Comparison of ENCODE assay signal across 7 cellular contexts in genomic region chr14:20415723-20416622, GRCh38. TPM values are rescaled to one million over a fixed set of nuclear protein-coding genes. Genes with fewer than 3 reads are reported as not detected.
DNase-seq lines count a peak whose midpoint lies in the region; ATAC-seq, FAIRE-seq and TF ChIP-seq lines count a peak whose summit lies in the region.

No MANE protein-coding gene starts in this region.

- POLR2A ChIA-PET in H1 (lab: Charles Lee; ENCODE audit: partially characterized antibody) = interaction anchor here (0.9 to 3.4 kb wide), 6 partner anchors 19 to 73 kb away, joined by 3 to 23 read pairs (median 4); partner anchors contain the start of genes APEX1, OSGEP, PARP2 and PNP
- POLR2A ChIA-PET in naive thymus-derived CD8-positive, alpha-beta T cell (lab: Charles Lee) = interaction anchor here (0.6 to 5.8 kb wide), 10 partner anchors 8 to 457 kb away, joined by 3 to 44 read pairs (median 10); partner anchors contain the start of genes APEX1, OSGEP, PARP2 and PIP4P1

- CTCF ChIA-PET in H1 (lab: Charles Lee; ENCODE audit: partially characterized antibody) = interaction anchor here (0.7 to 3.7 kb wide), 32 partner anchors 9 to 600 kb away, joined by 3 to 35 read pairs (median 5); partner anchors contain the start of genes APEX1, KLHL33 and PNP

- no peak overlapping the region for H3K4ac ChIP-seq in H1 (replicated peaks; ENCODE audit: insufficient read length, low read depth, low read length)

- H3K4me1 Mint-ChIP-seq in T-helper 17 cell = peaks cover 31% of the 10 kb centered on the region
- peaks cover 15 to 44% (median 37%) of the 10 kb centered on the region in 4 donors for H3K4me1 Mint-ChIP-seq in naive thymus-derived CD8-positive, alpha-beta T cell

- H3F3A ChIP-seq in GM23248 (ENCODE audit: insufficient read depth) = peaks cover 18% of the 10 kb centered on the region

- FAIRE-seq in H1 (lab: Jason Lieb, UNC) = no peak

- no peak overlapping the region for H4K91ac ChIP-seq in H1 (replicated peaks; ENCODE audit: insufficient read length, low read length)

- H3K9me3 ChIP-seq in GM23248 (ENCODE audit: low read depth) = no peaks in the 10 kb centered on the region
- H3K9me3 ChIP-seq in T-helper 17 cell (ENCODE audit: control insufficient read depth, low read length, poor library complexity, severe bottlenecking) = no peaks in the 10 kb centered on the region
- no peaks in the 10 kb centered on the region for H3K9me3 ChIP-seq in H1 (ENCODE audit: insufficient read depth in 2 of 2, low read depth in 1 of 2, low read length in 1 of 2)

- no peak overlapping the region for H3K23ac ChIP-seq in H1 (ENCODE audit: insufficient read length)

- H3K4me3 Mint-ChIP-seq in T-helper 17 cell = no peak overlapping the region
- H3K4me3 Mint-ChIP-seq in naive thymus-derived CD8-positive, alpha-beta T cell = peak overlapping the region in 6 of 10 donors; percentile 0 to 51 (median 11)

- TF ChIP-seq EP300 in H1 (IDR thresholded peaks at IDR 0.05; ENCODE audit: borderline replicate concordance in 1 of 2, low read depth in 2 of 2, low read length in 2 of 2) = no peak

- H4K20me1 ChIP-seq in GM23248 (ENCODE audit: insufficient read depth) = no peaks in the 10 kb centered on the region
- H4K20me1 ChIP-seq in H1 (replicated peaks in 1 of 2; ENCODE audit: control insufficient read depth in 1 of 2, insufficient read depth in 2 of 2, low read length in 2 of 2) = no peaks in the 10 kb centered on the region

- WGBS in GM23248 (ENCODE audit: low coverage in 1 of 2, low lambda C conversion rate in 2 of 2, missing lambda C conversion rate in 2 of 2), 2 experiments = 63 to 66% methylated on average over 7 of the region's 7 CpGs
- 72% methylated on average over 7 of the region's 7 CpGs; no CpG with 5 or more reads in 1 of the 2 experiments for WGBS in H1 (ENCODE audit: extremely low coverage in 1 of 2, insufficient coverage in 1 of 2, insufficient read length in 1 of 2, insufficient replicate concordance in 2 of 2, low coverage in 1 of 2, low lambda C conversion rate in 2 of 2, missing lambda C conversion rate in 1 of 2), 2 experiments

- H2BK12ac ChIP-seq in H1 (ENCODE audit: low read depth, low read length) = no peak overlapping the region

- H2AFZ ChIP-seq in GM23248 (peak overlapping the region; percentile 70), H1 (ENCODE audit: low read length) (no peak overlapping the region)

- peaks cover 7% of the 10 kb centered on the region for H3K23me2 ChIP-seq in H1 (ENCODE audit: low read depth, low read length)

- H3K4me2 ChIP-seq in GM23248 (ENCODE audit: unreplicated experiment) (no peak overlapping the region), H1 (ENCODE audit: insufficient read depth in 1 of 2, low read depth in 2 of 2, low read length in 2 of 2) (no peak overlapping the region)

- no peak overlapping the region for H2AK5ac ChIP-seq in H1 (ENCODE audit: low read depth, low read length)

- in situ Hi-C loops in GM23248 (cut with MboI) = loop anchor here (5.0 kb wide), 1 partner anchor 196 kb away; no protein-coding TSS in a partner anchor

- H4K8ac ChIP-seq in H1 (ENCODE audit: extremely low read depth, insufficient read depth, low read length) = no peak overlapping the region

- 0 out of 2 replicates have a peak overlapping the region, but pooled peaks have one; percentile 61 for H2BK20ac ChIP-seq in H1 (ENCODE audit: low read length)

- DNase-seq in ELF-1 (ENCODE audit: low read depth, low spot score) (peak; percentile 56), GM23248 (peak; percentile 72), NCI-H146 treated with DMSO at 0.1 percent for 48 hours (lab: John Stamatoyannopoulos, UW; ENCODE audit: unreplicated experiment) (peak; percentile 17), T-helper 17 cell (peak in 1 of 3 donors; percentile 13), H1 (ENCODE audit: low read depth in 1 of 2, low spot score in 2 of 2) (no peak)
- DNase-seq in naive thymus-derived CD8-positive, alpha-beta T cell = peak in 8 of 10 donors; percentile 14 to 67 (median 47)

- H3K36me3 ChIP-seq in GM23248 (ENCODE audit: low read depth) (no peaks in the 10 kb centered on the region), H1 (ENCODE audit: control insufficient read depth in 2 of 4, insufficient read depth in 4 of 4, low read length in 3 of 4) (no peaks in the 10 kb centered on the region)

- H3K14ac ChIP-seq in H1 (ENCODE audit: insufficient read length) = no peak overlapping the region

- H3K27ac ChIP-seq in GM23248 (no peak overlapping the region), H1 (ENCODE audit: low read depth, low read length) (no peak overlapping the region)

- H3K9me2 ChIP-seq in GM23248 (ENCODE audit: insufficient read depth) = no peaks in the 10 kb centered on the region

- peak; percentile 51 for ATAC-seq in T-helper 17 cell
- ATAC-seq in naive thymus-derived CD8-positive, alpha-beta T cell = peak; percentile 38 to 46
- ATAC-seq in GM21717 (IDR thresholded peaks at IDR 0.05; ENCODE audit: unreplicated experiment) = no peak

- H2BK120ac ChIP-seq in H1 (replicated peaks; ENCODE audit: low read depth, low read length) = no peak overlapping the region

- H4K5ac ChIP-seq in H1 (ENCODE audit: insufficient read length, low read depth, low read length) = no peak overlapping the region

- H3K27me3 Mint-ChIP-seq in T-helper 17 cell = no peaks in the 10 kb centered on the region
- no peaks in the 10 kb centered on the region for H3K27me3 Mint-ChIP-seq in naive thymus-derived CD8-positive, alpha-beta T cell

- H3K79me1 ChIP-seq in H1 (ENCODE audit: low read depth, low read length) = 0 out of 2 replicates have a peak, but pooled peaks cover 3% of the 10 kb centered on the region

- TF ChIP-seq POLR2A in H1 (IDR thresholded peaks at IDR 0.05; ENCODE audit: control extremely low read depth in 1 of 2, low read depth in 2 of 2, low read length in 2 of 2) = no peak

- no peaks in the 10 kb centered on the region for H3K9me3 Mint-ChIP-seq in naive thymus-derived CD8-positive, alpha-beta T cell

- no peak overlapping the region for H2BK15ac ChIP-seq in H1 (ENCODE audit: low read length)

- H3K4me3 ChIP-seq in GM23248 (no peak overlapping the region), H1 (ENCODE audit: extremely low read depth in 1 of 4, insufficient read depth in 2 of 4, low read depth in 3 of 4, low read length in 4 of 4) (no peak overlapping the region)

- peak; percentile 57 to 58 for TF ChIP-seq RAD21 in H1 (IDR thresholded peaks at IDR 0.05 in 1 of 2, conservative IDR thresholded peaks at IDR 0.05 in 1 of 2; ENCODE audit: low read depth in 2 of 2, low read length in 2 of 2)

- peak overlapping the region; percentile 80 for H3K27ac Mint-ChIP-seq in T-helper 17 cell
- H3K27ac Mint-ChIP-seq in naive thymus-derived CD8-positive, alpha-beta T cell = peak overlapping the region in 9 of 10 donors; percentile 7 to 88 (median 73)

- no peak overlapping the region for H2BK5ac ChIP-seq in H1 (ENCODE audit: low read depth, low read length)

- peaks cover 15% of the 10 kb centered on the region for H3K79me2 ChIP-seq in GM23248 (ENCODE audit: insufficient read depth)
- no peaks in the 10 kb centered on the region; a peak in 1 of 4 replicates for H3K79me2 ChIP-seq in H1 (ENCODE audit: control insufficient read depth in 1 of 2, insufficient read depth in 2 of 2, low read length in 2 of 2)

- no peaks in the 10 kb centered on the region for H3K27me3 ChIP-seq in GM23248 (replicated peaks; ENCODE audit: insufficient read depth)
- no peaks in the 10 kb centered on the region for H3K27me3 ChIP-seq in H1 (replicated peaks in 1 of 4; ENCODE audit: control insufficient read depth in 3 of 4, extremely low read depth in 1 of 4, insufficient read depth in 3 of 4, low read length in 3 of 4)

- no peak overlapping the region for H3K56ac ChIP-seq in H1 (replicated peaks; ENCODE audit: insufficient read length, low read depth, low read length)

- H3K18ac ChIP-seq in H1 (ENCODE audit: extremely low read depth, low read length) = no peak overlapping the region

- H3K9ac ChIP-seq in GM23248 (no peak overlapping the region), H1 (replicated peaks in 1 of 4; ENCODE audit: extremely low read depth in 1 of 4, low read depth in 3 of 4, low read length in 3 of 4) (no peak overlapping the region)

- TF ChIP-seq CTCF in H1 (IDR thresholded peaks at IDR 0.05; ENCODE audit: control extremely low read depth in 1 of 3, insufficient read depth in 1 of 3, low read depth in 1 of 3, low read length in 3 of 3) = peak in 2 of 3 experiments; percentile 39 to 69; a peak in 3 of 4 replicates

- H3K4me1 ChIP-seq in GM23248 (ENCODE audit: insufficient read depth) (peaks cover 8% of the 10 kb centered on the region), H1 (replicated peaks in 1 of 4; ENCODE audit: control insufficient read depth in 3 of 4, insufficient read depth in 4 of 4, low read length in 3 of 4) (peaks cover 0 to 5% (median 3%) of the 10 kb centered on the region in 4 experiments; a peak in 3 of 7 replicates)

- peaks cover 4% of the 10 kb centered on the region for H3K36me3 Mint-ChIP-seq in T-helper 17 cell (ENCODE audit: low read depth)
- H3K36me3 Mint-ChIP-seq in naive thymus-derived CD8-positive, alpha-beta T cell = no peaks in the 10 kb centered on the region

RNA-seq across cellular contexts. Expression of gene TEP1, which starts 2.7 kb away (rescaled TPM):
- total RNA-seq in GM23248 (2014; rRNA removed; shearing (Covaris generic)) = 12.9 and 18.0 TPM in 2 replicates
- polyA plus RNA-seq in GM23248 (2016; fragmentation: Nextera tagmentation; extraction: Ambion mirVana) = 4.6 and 5.2 TPM in 2 replicates
- total RNA-seq in T-helper 17 cell = 10 to 100 TPM; 36.9 to 43.9 TPM
- total RNA-seq in H1 (2021; fragmentation: NEBNext Ultra II Directional; extraction: Animal tissue kit (Norgen Biotek cat#: 25700)) = 9.6 and 10.7 TPM in 2 replicates
- 6.9 and 8.7 TPM in 2 replicates for polyA plus RNA-seq in H1 (2011; rRNA removed)
- 6.0 TPM for polyA plus RNA-seq in H1 (2011; cell fraction: cytosol; rRNA removed)
- 30.3 TPM for polyA plus RNA-seq in H1 (2011; cell fraction: nucleus; rRNA removed)
- 8.0 to 12.1 TPM (median 9.1 TPM) in 4 replicates for polyA plus RNA-seq in H1 (2012, experiment 1 of 2)
- polyA plus RNA-seq in H1 (2012, experiment 2 of 2) = 6.2 TPM
- 8.6 TPM for polyA plus RNA-seq in H1 (2013, experiment 1 of 2)
- polyA plus RNA-seq in H1 (2013, experiment 2 of 2) = 7.6 TPM
- polyA minus RNA-seq in H1 (2011; rRNA and poly(A)+ RNA removed) = 23.1 and 35.5 TPM in 2 replicates
- 9.6 TPM for polyA minus RNA-seq in H1 (2011; cell fraction: cytosol; rRNA and poly(A)+ RNA removed)
- polyA minus RNA-seq in H1 (2011; cell fraction: nucleus; rRNA and poly(A)+ RNA removed) = 21.5 TPM
- 10 to 100 TPM; 60.6 to 70.4 TPM for total RNA-seq in naive thymus-derived CD8-positive, alpha-beta T cell
- 1 to 10 TPM; 3.0 to 4.9 (median 4.5) TPM for polyA plus RNA-seq in naive thymus-derived CD8-positive, alpha-beta T cell

RNA-seq across cellular contexts. Expression of gene KLHL33, which starts 20.0 kb away (rescaled TPM):
- total RNA-seq in GM23248 (2014; rRNA removed; shearing (Covaris generic)) = not detected in 2 replicates
- polyA plus RNA-seq in GM23248 (2016; fragmentation: Nextera tagmentation; extraction: Ambion mirVana) (0.05 TPM in 1 of 2 replicates, not detected in the other), H1 (2011; rRNA removed) (0.17 and 0.20 TPM in 2 replicates)
- under 1 TPM; 0.39 to 0.47 TPM for total RNA-seq in T-helper 17 cell
- total RNA-seq in H1 (2021; fragmentation: NEBNext Ultra II Directional; extraction: Animal tissue kit (Norgen Biotek cat#: 25700)) = 0.11 TPM in 1 of 2 replicates, not detected in the other
- 0.13 TPM for polyA plus RNA-seq in H1 (2011; cell fraction: cytosol; rRNA removed)
- 0.53 TPM for polyA plus RNA-seq in H1 (2011; cell fraction: nucleus; rRNA removed)
- polyA plus RNA-seq in H1 (2012, experiment 1 of 2) = 0.14 to 0.21 TPM (median 0.18 TPM) in 4 replicates
- polyA plus RNA-seq in H1 (2012, experiment 2 of 2) = 0.04 TPM
- polyA plus RNA-seq in H1 (2013, experiment 1 of 2) = 0.02 TPM
- polyA plus RNA-seq in H1 (2013, experiment 2 of 2) = 0.04 TPM
- 0.44 and 0.63 TPM in 2 replicates for polyA minus RNA-seq in H1 (2011; rRNA and poly(A)+ RNA removed)
- polyA minus RNA-seq in H1 (2011; cell fraction: cytosol; rRNA and poly(A)+ RNA removed) = 0.22 TPM
- polyA minus RNA-seq in H1 (2011; cell fraction: nucleus; rRNA and poly(A)+ RNA removed) = 0.20 TPM
- total RNA-seq in naive thymus-derived CD8-positive, alpha-beta T cell = under 1 TPM; 0.52 to 0.57 TPM
- polyA plus RNA-seq in naive thymus-derived CD8-positive, alpha-beta T cell = under 1 TPM; 0.43 to 0.77 (median 0.43) TPM

RNA-seq across cellular contexts. Expression of gene OSGEP, which starts 38.6 kb away (rescaled TPM):
- total RNA-seq in GM23248 (2014; rRNA removed; shearing (Covaris generic)) = 29.0 and 37.8 TPM in 2 replicates
- 24.1 and 24.2 TPM in 2 replicates for polyA plus RNA-seq in GM23248 (2016; fragmentation: Nextera tagmentation; extraction: Ambion mirVana)
- 10 to 100 TPM; 48.9 to 55.3 TPM for total RNA-seq in T-helper 17 cell
- total RNA-seq in H1 (2021; fragmentation: NEBNext Ultra II Directional; extraction: Animal tissue kit (Norgen Biotek cat#: 25700)) = 34.4 and 42.3 TPM in 2 replicates
- polyA plus RNA-seq in H1 (2011; rRNA removed) = 78.6 and 89.5 TPM in 2 replicates
- polyA plus RNA-seq in H1 (2011; cell fraction: cytosol; rRNA removed) = 81.4 TPM
- polyA plus RNA-seq in H1 (2011; cell fraction: nucleus; rRNA removed) = 102 TPM
- polyA plus RNA-seq in H1 (2012, experiment 1 of 2) = 37.4 to 45.8 TPM (median 40.8 TPM) in 4 replicates
- 15.9 TPM for polyA plus RNA-seq in H1 (2012, experiment 2 of 2)
- 24.0 TPM for polyA plus RNA-seq in H1 (2013, experiment 1 of 2)
- 22.1 TPM for polyA plus RNA-seq in H1 (2013, experiment 2 of 2)
- polyA minus RNA-seq in H1 (2011; rRNA and poly(A)+ RNA removed) = 54.5 and 58.5 TPM in 2 replicates
- polyA minus RNA-seq in H1 (2011; cell fraction: cytosol; rRNA and poly(A)+ RNA removed) = 28.7 TPM
- polyA minus RNA-seq in H1 (2011; cell fraction: nucleus; rRNA and poly(A)+ RNA removed) = 83.8 TPM
- 10 to 100 TPM; 82.5 to 89.2 TPM for total RNA-seq in naive thymus-derived CD8-positive, alpha-beta T cell
- 10 to 100 TPM; 38.8 to 43.3 (median 42.0) TPM for polyA plus RNA-seq in naive thymus-derived CD8-positive, alpha-beta T cell

RNA-seq across cellular contexts. Expression of gene APEX1, which starts 39.1 kb away (rescaled TPM):
- 60.6 and 89.8 TPM in 2 replicates for total RNA-seq in GM23248 (2014; rRNA removed; shearing (Covaris generic))
- polyA plus RNA-seq in GM23248 (2016; fragmentation: Nextera tagmentation; extraction: Ambion mirVana) (124 and 129 TPM in 2 replicates), H1 (2011; rRNA removed) (663 and 700 TPM in 2 replicates)
- total RNA-seq in T-helper 17 cell = 100 to 1,000 TPM in 1 of 2 donors, 10 to 100 TPM in 1; 89.6 to 113 TPM
- 384 and 404 TPM in 2 replicates for total RNA-seq in H1 (2021; fragmentation: NEBNext Ultra II Directional; extraction: Animal tissue kit (Norgen Biotek cat#: 25700))
- 569 TPM for polyA plus RNA-seq in H1 (2011; cell fraction: cytosol; rRNA removed)
- polyA plus RNA-seq in H1 (2011; cell fraction: nucleus; rRNA removed) = 419 TPM
- polyA plus RNA-seq in H1 (2012, experiment 1 of 2) = 386 to 452 TPM (median 414 TPM) in 4 replicates
- 452 TPM for polyA plus RNA-seq in H1 (2012, experiment 2 of 2)
- polyA plus RNA-seq in H1 (2013, experiment 1 of 2) = 438 TPM
- 437 TPM for polyA plus RNA-seq in H1 (2013, experiment 2 of 2)
- 469 and 561 TPM in 2 replicates for polyA minus RNA-seq in H1 (2011; rRNA and poly(A)+ RNA removed)
- polyA minus RNA-seq in H1 (2011; cell fraction: cytosol; rRNA and poly(A)+ RNA removed) = 148 TPM
- 103 TPM for polyA minus RNA-seq in H1 (2011; cell fraction: nucleus; rRNA and poly(A)+ RNA removed)
- 100 to 1,000 TPM; 137 to 144 TPM for total RNA-seq in naive thymus-derived CD8-positive, alpha-beta T cell
- polyA plus RNA-seq in naive thymus-derived CD8-positive, alpha-beta T cell = 100 to 1,000 TPM; 125 to 176 (median 148) TPM

RNA-seq across cellular contexts. Expression of gene PIP4P1, which starts 45.3 kb away (rescaled TPM):
- 18.6 and 244 TPM in 2 replicates for total RNA-seq in GM23248 (2014; rRNA removed; shearing (Covaris generic))
- 21.6 and 22.1 TPM in 2 replicates for polyA plus RNA-seq in GM23248 (2016; fragmentation: Nextera tagmentation; extraction: Ambion mirVana)
- total RNA-seq in T-helper 17 cell = 10 to 100 TPM; 58.5 to 58.9 TPM
- 29.5 and 33.4 TPM in 2 replicates for total RNA-seq in H1 (2021; fragmentation: NEBNext Ultra II Directional; extraction: Animal tissue kit (Norgen Biotek cat#: 25700))
- polyA plus RNA-seq in H1 (2011; rRNA removed) = 60.0 and 67.7 TPM in 2 replicates
- 51.0 TPM for polyA plus RNA-seq in H1 (2011; cell fraction: cytosol; rRNA removed)
- 132 TPM for polyA plus RNA-seq in H1 (2011; cell fraction: nucleus; rRNA removed)
- polyA plus RNA-seq in H1 (2012, experiment 1 of 2) = 32.7 to 41.6 TPM (median 39.1 TPM) in 4 replicates
- 45.8 TPM for polyA plus RNA-seq in H1 (2012, experiment 2 of 2)
- polyA plus RNA-seq in H1 (2013, experiment 1 of 2) = 30.9 TPM
- 29.3 TPM for polyA plus RNA-seq in H1 (2013, experiment 2 of 2)
- polyA minus RNA-seq in H1 (2011; rRNA and poly(A)+ RNA removed) = 45.7 and 46.2 TPM in 2 replicates
- polyA minus RNA-seq in H1 (2011; cell fraction: cytosol; rRNA and poly(A)+ RNA removed) = 16.5 TPM
- polyA minus RNA-seq in H1 (2011; cell fraction: nucleus; rRNA and poly(A)+ RNA removed) = 41.4 TPM
- 10 to 100 TPM; 74.2 to 76.1 TPM for total RNA-seq in naive thymus-derived CD8-positive, alpha-beta T cell
- polyA plus RNA-seq in naive thymus-derived CD8-positive, alpha-beta T cell = 10 to 100 TPM; 21.0 to 31.1 (median 21.3) TPM

Comparison
In these comparisons a context has a peak if more than half of its experiments do, and no peak if none do; other contexts are left out.
1. DNase-seq: peak in ELF-1 (single experiment), GM23248 (single experiment), NCI-H146 treated with DMSO at 0.1 percent for 48 hours (single experiment) and naive thymus-derived CD8-positive, alpha-beta T cell (8 of 10); none in H1 (0 of 2).